In the genomic region with DNA sequence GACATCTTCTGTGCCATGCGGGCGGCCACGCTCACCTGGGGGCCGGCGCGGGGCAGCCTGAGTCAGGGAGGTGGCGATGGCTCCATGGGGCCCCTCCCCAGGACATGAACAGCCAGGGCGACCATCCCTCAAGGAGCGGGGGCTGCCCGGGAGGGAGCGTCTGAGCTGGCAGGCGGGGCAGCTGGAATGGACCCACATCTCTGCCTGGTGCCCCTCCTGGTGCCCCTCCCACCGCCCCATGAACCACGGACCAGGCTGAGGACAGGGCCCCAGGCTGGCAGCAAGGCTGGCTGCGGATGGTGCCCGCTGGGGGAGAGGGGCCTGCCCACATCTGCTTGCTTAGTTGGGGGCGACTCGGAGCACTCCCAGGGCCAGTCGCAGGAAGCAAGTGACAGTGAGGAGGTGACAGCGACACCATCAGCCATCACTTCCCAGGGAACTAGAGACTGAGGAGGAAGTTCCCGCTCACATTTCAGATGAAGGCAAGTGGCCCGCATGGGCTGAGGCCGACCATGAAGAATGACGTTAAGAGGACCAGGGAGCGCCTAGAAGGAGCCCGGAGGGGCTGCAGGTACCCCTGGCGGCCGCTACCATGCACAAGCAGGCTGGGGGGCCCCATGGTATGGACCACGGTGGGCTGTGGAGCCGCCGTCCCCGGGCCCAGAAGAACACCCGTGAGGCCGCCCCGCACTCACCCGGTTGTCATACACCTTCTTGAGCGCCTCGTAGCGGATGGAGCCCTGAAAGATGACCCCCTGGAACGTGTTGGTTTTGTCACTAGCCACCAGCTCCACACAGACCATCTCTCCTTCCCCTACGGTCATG, we compare ENCODE assay signal across 2 cellular contexts.
TF ChIP-seq lines count a peak whose summit lies in the region.

No MANE protein-coding gene starts in this region.

TF ChIP-seq in IMR-90, 13 proteins besides CTCF, POLR2A, EP300 and RAD21:
- TF ChIP-seq CEBPB (IDR thresholded peaks at IDR 0.05; ENCODE audit: low read depth, low read length) (no peak), BHLHE40 (IDR thresholded peaks at IDR 0.05; ENCODE audit: low read depth, low read length) (no peak), CHD1 (IDR thresholded peaks at IDR 0.05; ENCODE audit: low read depth, low read length) (no peak), MXI1 (IDR thresholded peaks at IDR 0.05; ENCODE audit: borderline replicate concordance, low read depth, low read length) (no peak), SMC3 (IDR thresholded peaks at IDR 0.05; ENCODE audit: low read depth, low read length) (no peak), FOS (IDR thresholded peaks at IDR 0.05; ENCODE audit: low read depth, low read length) (no peak), NFE2L2 (IDR thresholded peaks at IDR 0.05; ENCODE audit: low read depth, low read length) (no peak), RCOR1 (IDR thresholded peaks at IDR 0.05; ENCODE audit: insufficient replicate concordance, low read length) (no peak), MAFK (IDR thresholded peaks at IDR 0.05; ENCODE audit: low read depth, low read length) (no peak)
- TF ChIP-seq, protein P1, sequence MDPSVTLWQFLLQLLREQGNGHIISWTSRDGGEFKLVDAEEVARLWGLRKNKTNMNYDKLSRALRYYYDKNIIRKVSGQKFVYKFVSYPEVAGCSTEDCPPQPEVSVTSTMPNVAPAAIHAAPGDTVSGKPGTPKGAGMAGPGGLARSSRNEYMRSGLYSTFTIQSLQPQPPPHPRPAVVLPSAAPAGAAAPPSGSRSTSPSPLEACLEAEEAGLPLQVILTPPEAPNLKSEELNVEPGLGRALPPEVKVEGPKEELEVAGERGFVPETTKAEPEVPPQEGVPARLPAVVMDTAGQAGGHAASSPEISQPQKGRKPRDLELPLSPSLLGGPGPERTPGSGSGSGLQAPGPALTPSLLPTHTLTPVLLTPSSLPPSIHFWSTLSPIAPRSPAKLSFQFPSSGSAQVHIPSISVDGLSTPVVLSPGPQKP (IDR thresholded peaks at IDR 0.05; ENCODE audit: borderline replicate concordance, low read depth, low read length) = no peak

TF ChIP-seq in H1, 55 proteins besides CTCF, POLR2A, EP300 and RAD21:
- no peak for TF ChIP-seq TBP (IDR thresholded peaks at IDR 0.05; ENCODE audit: low read depth, low read length)
- TF ChIP-seq SRF (IDR thresholded peaks at IDR 0.05; ENCODE audit: low read depth, low read length) = no peak
- no peak for TF ChIP-seq MAFK (IDR thresholded peaks at IDR 0.05; ENCODE audit: low read depth, low read length)
- no peak for TF ChIP-seq CEBPB (IDR thresholded peaks at IDR 0.05; ENCODE audit: low read depth, low read length)
